35 cellular contexts compared by ENCODE assay signal in genomic region chr13:23557733-23558132, GRCh38. TPM values are rescaled to one million over a fixed set of nuclear protein-coding genes. Genes with fewer than 3 reads are reported as not detected.
"Had no signal": no experiment of that assay in that cellular context is flagged by ENCODE, and none has a peak within 500 bp of the region (broad histone marks: within the 10 kb centered on the region; RNA-seq: fewer than 3 reads in every experiment).

No MANE protein-coding gene starts in this region.

- FAIRE-seq: colon had no signal

- H3K4me1 ChIP-seq: body of pancreas had no signal

- H3K27ac ChIP-seq: adrenal gland, body of pancreas had no signal

- ATAC-seq: activated CD8-positive, alpha-beta memory T cell treated with anti-CD3 and anti-CD28 coated beads, Interleukin-2, amount 10 ng/mL, durations not matched to agents 7 days and 5 days; activated CD8-positive, alpha-beta T cell treated with anti-CD3 and anti-CD28 coated beads, Interleukin-2, amount 10 ng/mL, durations not matched to agents 7 days and 5 days; activated naive CD8-positive, alpha-beta T cell treated with anti-CD3 and anti-CD28 coated beads, Interleukin-2, amount 50 U/mL, for 24 hours; body of pancreas; effector memory CD8-positive, alpha-beta T cell; gastroesophageal sphincter; T-helper 17 cell had no signal

- H3K27me3 ChIP-seq: body of pancreas, esophagus squamous epithelium, gastroesophageal sphincter had no signal

- H3K9me3 ChIP-seq: adrenal gland, body of pancreas, esophagus squamous epithelium, gastroesophageal sphincter had no signal

- H3K36me3 ChIP-seq: adrenal gland, esophagus squamous epithelium, gastroesophageal sphincter had no signal

- H3K4me3 ChIP-seq: adrenal gland, body of pancreas, esophagus squamous epithelium, gastroesophageal sphincter had no signal

- DNase-seq: activated CD4-positive, alpha-beta memory T cell treated with anti-CD3 and anti-CD28 coated beads for 36 hours; activated CD4-positive, alpha-beta T cell treated with anti-CD3 and anti-CD28 coated beads for 36 hours; activated CD4-positive, CD25-positive, alpha-beta regulatory T cell; activated CD4-positive, CD25-positive, alpha-beta regulatory T cell treated with anti-CD3 and anti-CD28 coated beads, Interleukin-2, amount 50 U/mL, for 72 hours; activated CD8-positive, alpha-beta memory T cell treated with anti-CD3 and anti-CD28 coated beads, Interleukin-2, amount 10 ng/mL, durations not matched to agents 7 days and 5 days; activated CD8-positive, alpha-beta memory T cell treated with anti-CD3 and anti-CD28 coated beads, Interleukin-2, amount 50 U/mL, for 4 hours; activated CD8-positive, alpha-beta T cell treated with anti-CD3 and anti-CD28 coated beads, Interleukin-2, amount 10 ng/mL, durations not matched to agents 7 days and 5 days; activated effector memory CD4-positive, alpha-beta T cell treated with anti-CD3 and anti-CD28 coated beads, Interleukin-2, amount 50 U/mL, for 16 hours; activated naive CD4-positive, alpha-beta T cell treated with anti-CD3 and anti-CD28 coated beads for 36 hours; activated naive CD8-positive, alpha-beta T cell treated with anti-CD3 and anti-CD28 coated beads for 36 hours; activated naive CD8-positive, alpha-beta T cell treated with anti-CD3 and anti-CD28 coated beads, Interleukin-2, amount 50 U/mL, for 24 hours; activated T-cell treated with anti-CD3 and anti-CD28 coated beads, Interleukin-2, amount 50 U/mL, for 1 hour; activated T-cell treated with anti-CD3 and anti-CD28 coated beads, Interleukin-2, amount 50 U/mL, for 48 hours; adrenal gland; amygdala; aorta; body of pancreas; caudate nucleus; cortex of kidney; dermis blood vessel endothelial cell; effector CD4-positive, alpha-beta T cell; effector memory CD8-positive, alpha-beta T cell; erythroblast; esophagus squamous epithelium; foreskin melanocyte; head of caudate nucleus; T-helper 1 cell; T-helper 17 cell; T1000 had no signal

RNA-seq across cellular contexts. Expression of gene TNFRSF19, which starts 12.5 kb away (rescaled TPM):
- total RNA-seq: activated CD4-positive, alpha-beta memory T cell treated with anti-CD3 and anti-CD28 coated beads for 36 hours; activated CD4-positive, alpha-beta T cell treated with anti-CD3 and anti-CD28 coated beads for 36 hours; activated CD4-positive, alpha-beta T cell treated with anti-CD3 and anti-CD28 coated beads, Interleukin-2, amount 10 ng/mL, durations not matched to agents 24 days and 14 days; activated CD8-positive, alpha-beta memory T cell treated with anti-CD3 and anti-CD28 coated beads for 36 hours; activated naive CD4-positive, alpha-beta T cell treated with anti-CD3 and anti-CD28 coated beads for 36 hours; activated T-helper 1 cell treated with anti-CD3 and anti-CD28 coated beads, Interleukin-12 subunit alpha, Interleukin-12 subunit beta, Interleukin-2, Interleukin-4 antibody, amounts not matched to agents 30 ng/mL and 10 ng/mL and 1 ng/mL, durations not matched to agents 14 hours and 24 hours and 36 hours; activated T-helper 2 cell treated with anti-CD3 and anti-CD28 coated beads, Interferon-gamma antibody, Interleukin-2, Interleukin-4, amounts not matched to agents 10 μg/mL and 5 μg/mL and 100 μg/mL, durations not matched to agents 14 hours and 24 hours and 36 hours had no signal
